ENCODE assay signal across 8 cellular contexts in genomic region chr11:66071326-66071870, GRCh38. TPM values are rescaled to one million over a fixed set of nuclear protein-coding genes. Genes with fewer than 3 reads are reported as not detected.
DNase-seq lines count a peak whose midpoint lies in the region; ATAC-seq and TF ChIP-seq lines count a peak whose summit lies in the region.

No MANE protein-coding gene starts in this region.

- no peaks in the 10 kb centered on the region for H3K9me3 ChIP-seq in CD4-positive, alpha-beta T cell (ENCODE audit: control insufficient read depth, low read length)

- CTCF ChIA-PET in CD4-positive, alpha-beta T cell (lab: Charles Lee): interaction anchor here (0.6 to 4.0 kb wide), 8 partner anchors 9 to 1273 kb away, joined by 3 to 28 read pairs (median 4); partner anchors contain the start of gene SF3B2

- peaks cover 69% of the 10 kb centered on the region for H3K4me1 Mint-ChIP-seq in CD4-positive, alpha-beta T cell (ENCODE audit: low read depth)
- H3K4me1 Mint-ChIP-seq in nephron progenitor cell: peaks cover 53% of the 10 kb centered on the region

- H3K27me3 ChIP-seq in CD4-positive, alpha-beta T cell (ENCODE audit: control insufficient read depth, insufficient read depth, low read length): no peaks in the 10 kb centered on the region

- no peaks in the 10 kb centered on the region for H3K27me3 Mint-ChIP-seq in CD4-positive, alpha-beta T cell
- no peaks in the 10 kb centered on the region for H3K27me3 Mint-ChIP-seq in nephron progenitor cell (ENCODE audit: low read depth, poor library complexity)

- intact Hi-C loops in CD4-positive, alpha-beta T cell (cut with DNase I, micrococcal nuclease): loop anchor here (1.0 to 5.0 kb wide), 3 partner anchors 10 to 46 kb away; no protein-coding TSS in a partner anchor

- no peaks in the 10 kb centered on the region for H3K9me3 Mint-ChIP-seq in CD4-positive, alpha-beta T cell
- no peaks in the 10 kb centered on the region for H3K9me3 Mint-ChIP-seq in nephron progenitor cell

- H3K36me3 Mint-ChIP-seq in CD4-positive, alpha-beta T cell (ENCODE audit: low read depth): peaks cover 85% of the 10 kb centered on the region
- H3K36me3 Mint-ChIP-seq in nephron progenitor cell (ENCODE audit: low read depth): peaks cover 57% of the 10 kb centered on the region

- POLR2A ChIA-PET in CD4-positive, alpha-beta T cell (lab: Charles Lee): interaction anchor here (0.5 to 7.0 kb wide), 8 partner anchors 10 to 412 kb away, joined by 3 to 135 read pairs (median 18); partner anchors contain the start of gene SF3B2

- peak in 2 of 10 experiments; percentile 21 to 35 for DNase-seq in CD4-positive, alpha-beta T cell
- DNase-seq in NAMALWA (ENCODE audit: low spot score): peak; percentile 32
- DNase-seq in coronary artery (ENCODE audit: low spot score): no peak
- DNase-seq in nephron progenitor cell: no peak
- no peak for DNase-seq in amniotic stem cell (lab: John Stamatoyannopoulos, UW)
- no peak for DNase-seq in 8988T

- peak overlapping the region; percentile 96 for H3K4me3 Mint-ChIP-seq in CD4-positive, alpha-beta T cell
- peak overlapping the region; percentile 91 for H3K4me3 Mint-ChIP-seq in nephron progenitor cell

- peak; percentile 43 for ATAC-seq in CD4-positive, alpha-beta T cell (ENCODE audit: poor library complexity)
- ATAC-seq in HG03469 (IDR thresholded peaks at IDR 0.05; ENCODE audit: unreplicated experiment) (no peak), HG03520 (IDR thresholded peaks at IDR 0.05; ENCODE audit: unreplicated experiment) (no peak)

- peak overlapping the region; percentile 51 for H3K27ac ChIP-seq in CD4-positive, alpha-beta T cell (ENCODE audit: low read depth, low read length)
- H3K27ac ChIP-seq in coronary artery: peak overlapping the region; percentile 91 to 97

- peak overlapping the region; percentile 94 for H3K4me3 ChIP-seq in coronary artery

- peak overlapping the region; percentile 88 for H3K27ac Mint-ChIP-seq in CD4-positive, alpha-beta T cell
- H3K27ac Mint-ChIP-seq in nephron progenitor cell: peak overlapping the region; percentile 45

- no peak for TF ChIP-seq CTCF in CD4-positive, alpha-beta T cell (IDR thresholded peaks at IDR 0.05)
- no peak for TF ChIP-seq CTCF in coronary artery (IDR thresholded peaks at IDR 0.05)
- TF ChIP-seq CTCF in nephron progenitor cell (IDR thresholded peaks at IDR 0.05): no peak

RNA-seq across cellular contexts. Expression of gene PACS1, which starts 1.3 kb away (rescaled TPM):
- 100 to 1,000 TPM; 179 to 183 TPM for total RNA-seq in CD4-positive, alpha-beta T cell

RNA-seq across cellular contexts. Expression of gene SF3B2, which starts 19.2 kb away (rescaled TPM):
- 100 to 1,000 TPM; 182 to 196 TPM for total RNA-seq in CD4-positive, alpha-beta T cell

RNA-seq across cellular contexts. Expression of gene GAL3ST3, which starts 22.4 kb away (rescaled TPM):
- total RNA-seq in CD4-positive, alpha-beta T cell: not detected

RNA-seq across cellular contexts. Expression of gene CATSPER1, which starts 45.1 kb away (rescaled TPM):
- not detected for total RNA-seq in CD4-positive, alpha-beta T cell

RNA-seq across cellular contexts. Expression of gene CST6, which starts 59.6 kb away (rescaled TPM):
- not detected for total RNA-seq in CD4-positive, alpha-beta T cell
